In genomic region chr1:19476440-19477190, GRCh38 we compare ENCODE assay signal across 8 cellular contexts. TPM values are rescaled to one million over a fixed set of nuclear protein-coding genes. Genes with fewer than 3 reads are reported as not detected.
DNase-seq lines count a peak whose midpoint lies in the region; ATAC-seq and TF ChIP-seq lines count a peak whose summit lies in the region.

No MANE protein-coding gene starts in this region.

- no peak for TF ChIP-seq CTCF in Panc1 (IDR thresholded peaks at IDR 0.05)
- TF ChIP-seq CTCF in dorsolateral prefrontal cortex (IDR thresholded peaks at IDR 0.05 in 54 of 56, conservative IDR thresholded peaks at IDR 0.05 in 2 of 56; ENCODE audit: low read depth in 1 of 56, partially characterized antibody in 56 of 56): no peak

- DNase-seq in Panc1 (ENCODE audit: low read depth, low spot score): no peak
- DNase-seq in dorsolateral prefrontal cortex: no peak
- peak; percentile 83 for DNase-seq in posterior vena cava (ENCODE audit: low spot score)
- no peak for DNase-seq in amniotic stem cell (lab: John Stamatoyannopoulos, UW)
- DNase-seq in stimulated activated CD4-positive, alpha-beta T cell treated with anti-CD3 and anti-CD28 coated beads, Interleukin-2, amount 100 ng/mL, for 48 hours: no peak
- no peak for DNase-seq in middle frontal gyrus (ENCODE audit: extremely low spot score, low spot score)

- peaks cover 73% of the 10 kb centered on the region for H3K4me1 ChIP-seq in BLaER1
- H3K4me1 ChIP-seq in Panc1 (ENCODE audit: control insufficient read depth, insufficient read depth, low read length): peaks cover 59% of the 10 kb centered on the region

- no peaks in the 10 kb centered on the region for H3K9me3 ChIP-seq in BLaER1
- H3K9me3 ChIP-seq in Panc1 (ENCODE audit: control insufficient read depth, insufficient read depth, low read depth, low read length): no peaks in the 10 kb centered on the region

- intact Hi-C loops in Panc1 (cut with micrococcal nuclease; ENCODE audit: unreplicated experiment) (no loop called here), dorsolateral prefrontal cortex (cut with DNase I) (no loop called here), posterior vena cava (cut with DNase I) (no loop called here)

- H3K27ac ChIP-seq in BLaER1: peak overlapping the region; percentile 62
- H3K27ac ChIP-seq in Panc1 (ENCODE audit: low read length): peak overlapping the region; percentile 61
- H3K27ac ChIP-seq in dorsolateral prefrontal cortex: peak overlapping the region in 41 of 59 donors; percentile 2 to 79 (median 48)

- peak; percentile 57 for ATAC-seq in GM21447 (IDR thresholded peaks at IDR 0.05; ENCODE audit: unreplicated experiment)
- no peak for ATAC-seq in Panc1

- H3K27me3 ChIP-seq in BLaER1 (no peaks in the 10 kb centered on the region), Panc1 (ENCODE audit: control insufficient read depth, insufficient read depth, low read length) (no peaks in the 10 kb centered on the region), dorsolateral prefrontal cortex (no peaks in the 10 kb centered on the region)

- H3K36me3 ChIP-seq in BLaER1: peaks cover 75% of the 10 kb centered on the region
- no peaks in the 10 kb centered on the region for H3K36me3 ChIP-seq in Panc1 (ENCODE audit: control insufficient read depth, insufficient read depth, low read length)

- in situ Hi-C loops in Panc1 (cut with HindIII; ENCODE audit: low pct_unique_long_range_greater_than_20kb, low sequenced_read_pairs): no loop called here

- H3K4me2 ChIP-seq in BLaER1: peak overlapping the region; percentile 75

- peaks cover 100% of the 10 kb centered on the region for H4K20me1 ChIP-seq in BLaER1

- H3K4me3 ChIP-seq in BLaER1 (no peak overlapping the region), Panc1 (ENCODE audit: low read depth in 2 of 2, low read length in 2 of 2) (no peak overlapping the region), dorsolateral prefrontal cortex (no peak overlapping the region)

- POLR2A ChIA-PET in Panc1 (lab: Charles Lee): no interaction called here

- CTCF ChIA-PET in Panc1 (lab: Charles Lee): no interaction called here

- no peak overlapping the region; the same call in 1 of the 2 replicates for H3K9ac ChIP-seq in BLaER1

- BruUV-seq in Panc1 (replicated peaks; lab: Mats Ljungman, UMichigan): no TSS peak

RNA-seq across cellular contexts. Expression of gene CAPZB, which starts 8.7 kb away (rescaled TPM):
- total RNA-seq in Panc1 (2021; ENCODE audit: unreplicated experiment) (491 TPM), dorsolateral prefrontal cortex (100 to 1,000 TPM; 118 to 250 (median 198) TPM), posterior vena cava (100 to 1,000 TPM; 255 to 277 TPM)
- 494 TPM for polyA plus RNA-seq in Panc1 (2012; ENCODE audit: insufficient read length)
